Comparison of ENCODE assay signal across 35 cellular contexts in the genomic region with DNA sequence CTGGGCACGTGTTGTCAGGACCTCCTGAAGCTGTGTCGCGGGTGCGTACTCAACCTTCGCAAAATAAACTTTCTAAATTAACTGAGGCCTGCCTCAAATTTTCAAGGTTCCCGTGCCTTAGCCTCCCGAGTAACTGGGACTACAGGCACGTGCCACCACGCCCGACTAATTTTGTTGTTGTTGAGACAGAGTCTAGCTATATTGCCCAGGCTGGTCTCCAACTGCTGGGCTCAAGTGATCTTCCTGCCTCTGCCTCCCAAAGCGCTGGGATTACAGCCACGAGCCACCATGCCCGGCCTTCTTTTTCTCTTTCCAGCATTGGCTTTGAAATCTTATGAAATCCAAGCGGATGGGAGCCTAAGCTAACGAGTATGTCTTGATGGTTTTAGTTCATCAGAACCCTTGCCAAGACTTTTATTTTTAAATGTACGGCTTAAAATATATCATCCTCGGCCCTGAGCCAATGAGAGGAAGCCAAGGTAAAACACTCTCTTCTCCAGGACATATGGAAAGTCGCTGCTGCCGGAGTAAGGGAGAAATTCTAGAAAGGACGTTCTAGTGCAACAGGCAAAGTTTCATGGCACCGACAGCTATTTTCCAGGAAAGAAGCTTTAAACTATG. TPM values are rescaled to one million over a fixed set of nuclear protein-coding genes. Genes with fewer than 3 reads are reported as not detected.
A peak's percentile ranks its signal among the peaks of the same experiment; 100 is the strongest.
DNase-seq lines count a peak whose midpoint lies in the region; ATAC-seq and TF ChIP-seq lines count a peak whose summit lies in the region.
"Had no signal": no experiment of that assay in that cellular context is flagged by ENCODE, and none has a peak within 500 bp of the region (broad histone marks: within the 10 kb centered on the region; RNA-seq: fewer than 3 reads in every experiment).

No MANE protein-coding gene starts in this region.

- H3K4me3 Mint-ChIP-seq in GM23338 (no peak overlapping the region), chondrocyte (ENCODE audit: unreplicated experiment) (no peak overlapping the region)
- H3K4me3 Mint-ChIP-seq: activated CD4-positive, alpha-beta memory T cell treated with anti-CD3 and anti-CD28 coated beads, Interleukin-2, amount 10 ng/mL, durations not matched to agents 7 days and 5 days; activated T-helper 17 cell treated with anti-CD3 and anti-CD28 coated beads, Interleukin-2, amount 50 U/mL, for 72 hours; brain; CD4-positive, CD25-positive, alpha-beta regulatory T cell; naive thymus-derived CD4-positive, alpha-beta T cell had no signal

- H3K36me3 Mint-ChIP-seq in GM23338 (ENCODE audit: low read depth), result peaks cover 18% of the 10 kb centered on the region
- no peaks in the 10 kb centered on the region for H3K36me3 Mint-ChIP-seq in chondrocyte (ENCODE audit: low read depth)
- H3K36me3 Mint-ChIP-seq: CD4-positive, CD25-positive, alpha-beta regulatory T cell had no signal

- H2AFZ ChIP-seq in GM23338, result no peak overlapping the region

- peak overlapping the region; percentile 96 for H3K27ac Mint-ChIP-seq in GM23338
- H3K27ac Mint-ChIP-seq in chondrocyte (ENCODE audit: unreplicated experiment), result no peak overlapping the region
- H3K27ac Mint-ChIP-seq: activated CD4-positive, alpha-beta memory T cell treated with anti-CD3 and anti-CD28 coated beads, Interleukin-2, amount 10 ng/mL, durations not matched to agents 7 days and 5 days; activated T-helper 17 cell treated with anti-CD3 and anti-CD28 coated beads, Interleukin-2, amount 50 U/mL, for 72 hours; CD4-positive, CD25-positive, alpha-beta regulatory T cell had no signal

- TF ChIP-seq CTCF in GM23338 (conservative IDR thresholded peaks at IDR 0.05; ENCODE audit: low read depth in 2 of 2), result no peak
- no peak for TF ChIP-seq CTCF in chondrocyte (IDR thresholded peaks at IDR 0.05)

- DNase-seq in GM23338 (ENCODE audit: low spot score) (no peak), chondrocyte (ENCODE audit: low spot score) (peak; percentile 19), mesenteric fat pad (ENCODE audit: low spot score) (peak; percentile 47), skeletal muscle cell (ENCODE audit: low read depth) (peak; percentile 11), HCEC 1CT (no peak), activated gamma-delta T cell (lab: John Stamatoyannopoulos, UW) (no peak)
- DNase-seq in activated CD4-positive, alpha-beta T cell treated with anti-CD3 and anti-CD28 coated beads, Interleukin-2, amount 50 U/mL, for 48 hours, result no peak
- DNase-seq: activated CD4-positive, alpha-beta memory T cell treated with anti-CD3 and anti-CD28 coated beads, Interleukin-2, amount 10 ng/mL, durations not matched to agents 7 days and 5 days; activated CD4-positive, alpha-beta T cell treated with anti-CD3 and anti-CD28 coated beads for 1 hour; activated naive CD4-positive, alpha-beta T cell treated with anti-CD3 and anti-CD28 coated beads, Interleukin-2, amount 50 U/mL, for 16 hours; AML-193; amniotic stem cell; CD4-positive, CD25-positive, alpha-beta regulatory T cell; hippocampal formation; Kasumi-1; mesenchymal stem cell; naive thymus-derived CD4-positive, alpha-beta T cell; NCI-H1436; NCI-H2081 treated with DMSO at 0.1 percent for 48 hours; NCI-H2227 treated with DMSO at 0.1 percent for 48 hours; NCI-H526; occipital lobe; SIG-M5; stimulated activated naive CD8-positive, alpha-beta T cell treated with anti-CD3 and anti-CD28 coated beads, Interleukin-15, Interleukin-2, amounts not matched to agents 100 U/mL and 50 U/mL, for 24 hours had no signal

- peaks cover 27% of the 10 kb centered on the region for H3K4me1 ChIP-seq in GM23338 (ENCODE audit: insufficient read depth)

- no peaks in the 10 kb centered on the region for H3K9me2 ChIP-seq in GM23338 (ENCODE audit: insufficient read depth)

- H3K36me3 ChIP-seq in GM23338 (ENCODE audit: insufficient read depth), result no peaks in the 10 kb centered on the region
- H3K36me3 ChIP-seq: gastroesophageal sphincter, left lung, thoracic aorta had no signal

- peaks cover 15% of the 10 kb centered on the region; the same call in 1 of the 2 replicates for H3F3A ChIP-seq in GM23338 (replicated peaks; ENCODE audit: low read depth)

- peaks cover 15% of the 10 kb centered on the region for H3K9me3 Mint-ChIP-seq in GM23338
- H3K9me3 Mint-ChIP-seq in chondrocyte (ENCODE audit: low read depth), result no peaks in the 10 kb centered on the region
- H3K9me3 Mint-ChIP-seq: activated CD4-positive, alpha-beta memory T cell treated with anti-CD3 and anti-CD28 coated beads, Interleukin-2, amount 10 ng/mL, durations not matched to agents 7 days and 5 days; activated T-helper 17 cell treated with anti-CD3 and anti-CD28 coated beads, Interleukin-2, amount 50 U/mL, for 72 hours had no signal

- H3K27me3 ChIP-seq in GM23338 (ENCODE audit: insufficient read depth), result no peaks in the 10 kb centered on the region
- H3K27me3 ChIP-seq: gastroesophageal sphincter, left lung had no signal

- H3K27ac ChIP-seq in GM23338 (ENCODE audit: low read depth), result peak overlapping the region; percentile 99
- H3K27ac ChIP-seq: A549, gastroesophageal sphincter, HL-60, left lung, thoracic aorta had no signal

- H4K20me1 ChIP-seq in GM23338 (replicated peaks; ENCODE audit: insufficient read depth), result no peaks in the 10 kb centered on the region

- H3K4me3 ChIP-seq in GM23338 (no peak overlapping the region), skeletal muscle cell (ENCODE audit: low read depth, low read length) (no peak overlapping the region)
- H3K4me3 ChIP-seq: A549, gastroesophageal sphincter, left lung, thoracic aorta had no signal

- H3K4me1 Mint-ChIP-seq in GM23338, result peaks cover 49% of the 10 kb centered on the region
- peaks cover 15% of the 10 kb centered on the region for H3K4me1 Mint-ChIP-seq in chondrocyte (ENCODE audit: low read depth)
- H3K4me1 Mint-ChIP-seq: activated CD4-positive, alpha-beta memory T cell treated with anti-CD3 and anti-CD28 coated beads, Interleukin-2, amount 10 ng/mL, durations not matched to agents 7 days and 5 days; activated T-helper 17 cell treated with anti-CD3 and anti-CD28 coated beads, Interleukin-2, amount 50 U/mL, for 72 hours; CD4-positive, CD25-positive, alpha-beta regulatory T cell had no signal

- H3K27me3 Mint-ChIP-seq in GM23338 (ENCODE audit: insufficient read depth, low read depth, poor library complexity) (peaks cover 14% of the 10 kb centered on the region), chondrocyte (ENCODE audit: low read depth) (no peaks in the 10 kb centered on the region)
- H3K27me3 Mint-ChIP-seq: activated T-helper 17 cell treated with anti-CD3 and anti-CD28 coated beads, Interleukin-2, amount 50 U/mL, for 72 hours; brain; naive thymus-derived CD4-positive, alpha-beta T cell had no signal

- ATAC-seq in GM23338 (no peak), GM18870 (IDR thresholded peaks at IDR 0.05; ENCODE audit: unreplicated experiment) (no peak)
- ATAC-seq: A549; activated T-helper 17 cell treated with anti-CD3 and anti-CD28 coated beads, Interleukin-2, amount 50 U/mL, for 72 hours; gastroesophageal sphincter; left lung; naive thymus-derived CD4-positive, alpha-beta T cell; stimulated activated naive CD8-positive, alpha-beta T cell treated with anti-CD3 and anti-CD28 coated beads, Interleukin-15, Interleukin-2, amounts not matched to agents 100 U/mL and 50 U/mL, for 24 hours had no signal

- no peaks in the 10 kb centered on the region for H3K79me2 ChIP-seq in GM23338 (replicated peaks; ENCODE audit: insufficient read depth)

- no peak overlapping the region for H3K4me2 ChIP-seq in GM23338
- H3K4me2 ChIP-seq: A549 had no signal

TF ChIP-seq in GM23338, 12 proteins besides CTCF, POLR2A, EP300 and RAD21 (continues in another document):
- TF ChIP-seq STAT1 (IDR thresholded peaks at IDR 0.05; ENCODE audit: unreplicated experiment) (no peak), EZH2phosphoT487 (IDR thresholded peaks at IDR 0.05; ENCODE audit: unreplicated experiment) (no peak), POLR2AphosphoS5 (IDR thresholded peaks at IDR 0.05; ENCODE audit: low read depth) (no peak), JUNB (IDR thresholded peaks at IDR 0.05; ENCODE audit: unreplicated experiment) (no peak), CREB1 (CRISPR knock-in tag; IDR thresholded peaks at IDR 0.05; ENCODE audit: low read depth) (no peak)

RNA-seq across cellular contexts. Expression of a gene that starts 12.6 kb away (rescaled TPM):
- total RNA-seq in GM23338 (2014; rRNA removed; shearing (Covaris generic)), result 37.0 and 44.2 TPM in 2 replicates
- 31.7 and 34.1 TPM in 2 replicates for polyA plus RNA-seq in GM23338 (2016; fragmentation: Nextera tagmentation; extraction: Ambion mirVana)
- total RNA-seq in chondrocyte (not detected in 3 replicates), mesenteric fat pad (not detected)
- total RNA-seq: activated CD4-positive, alpha-beta memory T cell treated with anti-CD3 and anti-CD28 coated beads, Interleukin-2, amount 10 ng/mL, durations not matched to agents 7 days and 5 days; CD4-positive, CD25-positive, alpha-beta regulatory T cell; Daoy; fibroblast of lung; gastroesophageal sphincter; left lung; occipital lobe; skeletal muscle tissue; thoracic aorta had no signal
- polyA plus RNA-seq: A549 had no signal

RNA-seq across cellular contexts. Expression of a gene that starts 36.3 kb away (rescaled TPM):
- 21.9 and 29.9 TPM in 2 replicates for total RNA-seq in GM23338 (2014; rRNA removed; shearing (Covaris generic))
- polyA plus RNA-seq in GM23338 (2016; fragmentation: Nextera tagmentation; extraction: Ambion mirVana), result 76.7 and 79.9 TPM in 2 replicates
- total RNA-seq in chondrocyte, result 12.0 to 12.9 TPM (median 12.0 TPM) in 3 replicates
- total RNA-seq in mesenteric fat pad, result 18.1 TPM

RNA-seq across cellular contexts. Expression of a gene that starts 45.0 kb away (rescaled TPM):
- 42.4 and 51.5 TPM in 2 replicates for total RNA-seq in GM23338 (2014; rRNA removed; shearing (Covaris generic))
- 71.2 and 75.5 TPM in 2 replicates for polyA plus RNA-seq in GM23338 (2016; fragmentation: Nextera tagmentation; extraction: Ambion mirVana)
- 41.7 to 50.6 TPM (median 42.9 TPM) in 3 replicates for total RNA-seq in chondrocyte
- 40.8 TPM for total RNA-seq in mesenteric fat pad

RNA-seq across cellular contexts. Expression of a gene that starts 58.7 kb away (rescaled TPM):
- 50.2 TPM in 2 replicates for total RNA-seq in GM23338 (2014; rRNA removed; shearing (Covaris generic))
- polyA plus RNA-seq in GM23338 (2016; fragmentation: Nextera tagmentation; extraction: Ambion mirVana), result 20.3 and 22.5 TPM in 2 replicates
- total RNA-seq in chondrocyte, result 9.6 to 12.2 TPM (median 11.5 TPM) in 3 replicates
- total RNA-seq in mesenteric fat pad, result 18.6 TPM

Comparison
In these comparisons a context has a peak if more than half of its experiments do, and no peak if none do; other contexts are left out.
1. DNase-seq: peak in chondrocyte (single experiment), mesenteric fat pad (single experiment) and skeletal muscle cell (single experiment); none in GM23338 (single experiment), HCEC 1CT (single experiment), activated CD4-positive, alpha-beta T cell treated with anti-CD3 and anti-CD28 coated beads, Interleukin-2, amount 50 U/mL, for 48 hours (0 of 2) and activated gamma-delta T cell (single experiment).
2. RNA of a gene that starts 12.6 kb away (total RNA-seq): 37.0 to 44.2 TPM in GM23338; not detected in chondrocyte and not detected in mesenteric fat pad (single experiment); every median in the first group is over 10 times any median in the second.